Comparison of ENCODE assay signal across 1 cellular context in genomic region chr22:22479999-22480532, GRCh38.
A peak's percentile ranks its signal among the peaks of the same experiment; 100 is the strongest.
TF ChIP-seq lines count a peak whose summit lies in the region.

No MANE protein-coding gene starts in this region.

TF ChIP-seq in K562, 482 proteins besides CTCF, POLR2A, EP300 and RAD21 (continued from another document):
- TF ChIP-seq RBM34 (IDR thresholded peaks at IDR 0.05; ENCODE audit: borderline replicate concordance, insufficient read depth, low read length) = no peak
- TF ChIP-seq CBX3 (IDR thresholded peaks at IDR 0.05; ENCODE audit: borderline replicate concordance in 1 of 2, low read length in 2 of 2) = no peak
- no peak for TF ChIP-seq RBM39 (optimal IDR thresholded peaks at IDR 0.05; ENCODE audit: low read depth, low read length)
- TF ChIP-seq SNRNP70 (optimal IDR thresholded peaks at IDR 0.05; ENCODE audit: low read depth, low read length) = no peak
- no peak for TF ChIP-seq DPF2 (IDR thresholded peaks at IDR 0.05)
- TF ChIP-seq MTF1 (CRISPR knock-in tag; IDR thresholded peaks at IDR 0.05; ENCODE audit: borderline replicate concordance) = 0 out of 2 replicates have a peak, but pooled peaks have one; percentile 30
- TF ChIP-seq KDM2B (CRISPR knock-in tag; IDR thresholded peaks at IDR 0.05) = no peak
- no peak for TF ChIP-seq RBM14 (IDR thresholded peaks at IDR 0.05; ENCODE audit: borderline replicate concordance, insufficient read depth, low read depth, low read length)
- no peak for TF ChIP-seq FOSL1 (tag; conservative IDR thresholded peaks at IDR 0.05)
- TF ChIP-seq TBP (optimal IDR thresholded peaks at IDR 0.05; ENCODE audit: low read depth, low read length) = no peak
- no peak for TF ChIP-seq PBX2 (CRISPR knock-in tag; IDR thresholded peaks at IDR 0.05; ENCODE audit: low read depth)
- peak; percentile 82 for TF ChIP-seq PBX2 (tag; conservative IDR thresholded peaks at IDR 0.05; ENCODE audit: low read depth)
- no peak for TF ChIP-seq CREB5 (CRISPR knock-in tag; IDR thresholded peaks at IDR 0.05)
- TF ChIP-seq ZNF551 (CRISPR knock-in tag; IDR thresholded peaks at IDR 0.05) = no peak
- no peak for TF ChIP-seq ETS1 (conservative IDR thresholded peaks at IDR 0.05; ENCODE audit: control insufficient read depth, low read depth, low read length)
- 0 out of 2 replicates have a peak, but pooled peaks have one; percentile 5 for TF ChIP-seq HEY1 (CRISPR knock-in tag; IDR thresholded peaks at IDR 0.05; ENCODE audit: borderline replicate concordance)
- peak; percentile 81; the same call in 1 of the 2 replicates for TF ChIP-seq THRB (CRISPR knock-in tag; conservative IDR thresholded peaks at IDR 0.05)
- TF ChIP-seq BCLAF1 (IDR thresholded peaks at IDR 0.05; ENCODE audit: borderline replicate concordance in 1 of 2, control insufficient read depth in 1 of 2, low read depth in 2 of 2, low read length in 1 of 2) = no peak
- TF ChIP-seq L3MBTL2 (IDR thresholded peaks at IDR 0.05) = 0 out of 2 replicates have a peak, but pooled peaks have one; percentile 8
- no peak for TF ChIP-seq DACH1 (IDR thresholded peaks at IDR 0.05; ENCODE audit: partially characterized antibody)
- TF ChIP-seq TFAM (CRISPR knock-in tag; conservative IDR thresholded peaks at IDR 0.05) = no peak
- no peak for TF ChIP-seq ATF4 (CRISPR knock-in tag; IDR thresholded peaks at IDR 0.05)
- no peak for TF ChIP-seq IFI16 (CRISPR knock-in tag; IDR thresholded peaks at IDR 0.05)
